ENCODE assay signal across 8 cellular contexts in the genomic region with DNA sequence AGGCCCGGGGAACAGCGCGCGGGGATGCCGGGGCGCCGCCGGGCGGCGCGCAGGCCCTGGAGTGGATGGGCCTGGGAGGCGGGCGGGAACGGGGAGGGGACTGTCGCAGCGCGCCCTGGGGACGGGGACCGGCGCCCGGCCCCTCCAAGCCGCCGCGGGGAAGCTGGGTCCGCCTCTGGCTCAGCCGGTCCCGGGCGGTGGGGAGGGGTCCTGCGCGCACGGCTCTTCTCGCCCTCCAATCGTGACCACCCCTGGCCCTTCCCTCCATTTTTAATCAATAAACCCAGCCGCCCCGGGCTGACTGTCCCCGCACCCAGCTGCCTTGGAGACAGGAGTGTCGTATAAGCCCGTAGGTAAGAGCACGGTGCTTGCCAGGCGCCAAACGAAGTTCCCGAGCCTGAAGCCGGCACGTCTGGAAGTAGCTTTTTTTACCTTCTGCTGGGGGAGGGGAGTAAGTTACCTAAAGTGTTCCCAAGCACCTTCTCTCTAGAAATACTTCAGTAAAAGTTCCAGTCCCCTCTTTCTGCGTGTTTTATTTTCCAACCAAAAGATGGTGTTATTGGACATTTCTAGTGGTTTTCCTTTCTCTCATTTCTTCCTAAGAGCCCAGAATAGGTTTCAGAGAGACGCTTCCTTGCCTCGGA. TPM values are rescaled to one million over a fixed set of nuclear protein-coding genes. Genes with fewer than 3 reads are reported as not detected.
DNase-seq lines count a peak whose midpoint lies in the region; ATAC-seq and TF ChIP-seq lines count a peak whose summit lies in the region.

No MANE protein-coding gene starts in this region.

- H3K4me3 Mint-ChIP-seq in naive thymus-derived CD4-positive, alpha-beta T cell = peak overlapping the region; percentile 82 to 92 (median 89)

- no peak for TF ChIP-seq CTCF in esophagus squamous epithelium (IDR thresholded peaks at IDR 0.05)

- intact Hi-C loops in Right ventricle myocardium inferior (cut with DNase I) = loop anchor here (2.0 to 5.0 kb wide), 2 partner anchors 54 to 76 kb away; partner anchors contain the start of genes PSMA7 and SS18L1
- intact Hi-C loops in cardiac septum (cut with DNase I) = loop anchor here (2.0 kb wide), 1 partner anchor 56 kb away; the partner anchor contains the start of gene LSM14B
- intact Hi-C loops in esophagus squamous epithelium (cut with DNase I) = loop anchor here (5.0 kb wide), 1 partner anchor 56 kb away; the partner anchor contains the start of gene LSM14B
- intact Hi-C loops in naive thymus-derived CD4-positive, alpha-beta T cell (cut with micrococcal nuclease) = loop anchor here (1.0 to 10.0 kb wide), 12 partner anchors 56 to 340 kb away; partner anchors contain the start of genes ADRM1 (in 2 of the 2), LSM14B (in 2 of the 2), PSMA7 (in 2 of the 2) and SS18L1 (in 2 of the 2)

- no peaks in the 10 kb centered on the region for H3K27me3 ChIP-seq in esophagus squamous epithelium
- no peaks in the 10 kb centered on the region for H3K27me3 ChIP-seq in naive thymus-derived CD4-positive, alpha-beta T cell (ENCODE audit: control insufficient read depth in 2 of 2, insufficient read depth in 2 of 2, low read length in 2 of 2)

- CTCF ChIA-PET in naive thymus-derived CD4-positive, alpha-beta T cell (lab: Charles Lee) = interaction anchor here (1.7 to 2.8 kb wide), 2 partner anchors 55 to 69 kb away, joined by 12 to 14 read pairs; no protein-coding TSS in a partner anchor

- H3K27me3 Mint-ChIP-seq in naive thymus-derived CD4-positive, alpha-beta T cell = peaks cover 0 to 4% (median 0%) of the 10 kb centered on the region in 5 donors

- peaks cover 0 to 8% (median 0%) of the 10 kb centered on the region in 11 donors for H3K9me3 Mint-ChIP-seq in naive thymus-derived CD4-positive, alpha-beta T cell

- H3K27ac Mint-ChIP-seq in naive thymus-derived CD4-positive, alpha-beta T cell = peak overlapping the region; percentile 89 to 97 (median 93)

- no peaks in the 10 kb centered on the region for H3K36me3 ChIP-seq in esophagus squamous epithelium
- no peaks in the 10 kb centered on the region for H3K36me3 ChIP-seq in naive thymus-derived CD4-positive, alpha-beta T cell (ENCODE audit: control insufficient read depth in 2 of 3, insufficient read depth in 3 of 3, low read length in 3 of 3)

- ATAC-seq in Right ventricle myocardium inferior (peak; percentile 53), HG03066 (IDR thresholded peaks at IDR 0.05; ENCODE audit: low read depth, unreplicated experiment) (peak; percentile 30)
- peak; percentile 16 for ATAC-seq in naive thymus-derived CD4-positive, alpha-beta T cell

- peak overlapping the region; percentile 65 to 87 (median 79) for H3K4me3 ChIP-seq in esophagus squamous epithelium
- peak overlapping the region; percentile 64 for H3K4me3 ChIP-seq in naive thymus-derived CD4-positive, alpha-beta T cell (ENCODE audit: low read length)

- H3K4me1 ChIP-seq in esophagus squamous epithelium = peaks cover 15 to 47% (median 25%) of the 10 kb centered on the region in 3 donors
- H3K4me1 ChIP-seq in naive thymus-derived CD4-positive, alpha-beta T cell (ENCODE audit: control insufficient read depth in 2 of 2, insufficient read depth in 2 of 2, low read length in 2 of 2) = peaks cover 23 to 29% of the 10 kb centered on the region in 2 donors

- 0 to 2% methylated on average over 20 to 25 of the region's 47 CpGs for WGBS in esophagus squamous epithelium, 2 donors

- TF ChIP-seq POLR2A in esophagus squamous epithelium (IDR thresholded peaks at IDR 0.05) = no peak

- peaks cover 24 to 50% (median 44%) of the 10 kb centered on the region in 7 donors for H3K4me1 Mint-ChIP-seq in naive thymus-derived CD4-positive, alpha-beta T cell

- POLR2A ChIA-PET in naive thymus-derived CD4-positive, alpha-beta T cell (lab: Charles Lee) = interaction anchor here (0.7 to 5.2 kb wide), 18 partner anchors 11 to 341 kb away, joined by 3 to 109 read pairs (median 6); partner anchors contain the start of genes ADRM1, LSM14B, MTG2 and PSMA7

- DNase-seq in Right ventricle myocardium inferior (ENCODE audit: missing footprints) (peak; percentile 78), cardiac septum (ENCODE audit: low spot score) (no peak), NCI-H345 (lab: John Stamatoyannopoulos, UW) (peak; percentile 80), esophagus squamous epithelium (lab: John Stamatoyannopoulos, UW) (no peak), substantia nigra (lab: John Stamatoyannopoulos, UW) (peak in 25 of 49 donors; percentile 16 to 83 (median 45))
- DNase-seq in activated CD8-positive, alpha-beta memory T cell treated with anti-CD3 and anti-CD28 coated beads, Interleukin-2, amount 50 U/mL, for 48 hours = peak; percentile 76
- DNase-seq in naive thymus-derived CD4-positive, alpha-beta T cell = peak in 6 of 9 donors; percentile 34 to 55 (median 46)

- peak overlapping the region; percentile 80 to 99 (median 96) for H3K27ac ChIP-seq in esophagus squamous epithelium
- H3K27ac ChIP-seq in naive thymus-derived CD4-positive, alpha-beta T cell (ENCODE audit: low read depth, low read length) = peak overlapping the region; percentile 78
- H3K27ac ChIP-seq in substantia nigra (ENCODE audit: low read depth, low read length, poor library complexity, severe bottlenecking) = peak overlapping the region; percentile 75

- H3K9me3 ChIP-seq in esophagus squamous epithelium = no peaks in the 10 kb centered on the region
- no peaks in the 10 kb centered on the region for H3K9me3 ChIP-seq in naive thymus-derived CD4-positive, alpha-beta T cell (ENCODE audit: control insufficient read depth in 2 of 3, low read length in 3 of 3)

- H3K36me3 Mint-ChIP-seq in naive thymus-derived CD4-positive, alpha-beta T cell = peaks cover 0 to 9% (median 1%) of the 10 kb centered on the region in 5 donors

RNA-seq across cellular contexts. Expression of gene TAF4, which starts 0.8 kb away (rescaled TPM):
- total RNA-seq in Right ventricle myocardium inferior (10.7 TPM), cardiac septum (13.6 TPM), esophagus squamous epithelium (10 to 100 TPM in 3 of 4 donors, 1 to 10 TPM in 1; 4.9 to 16.5 (median 14.4) TPM)
- total RNA-seq in naive thymus-derived CD4-positive, alpha-beta T cell = 10 to 100 TPM; 19.8 to 43.7 (median 23.7) TPM
- polyA plus RNA-seq in naive thymus-derived CD4-positive, alpha-beta T cell = 1 to 10 TPM in 1 of 2 donors, under 1 TPM in 1; 0.74 to 2.3 TPM

RNA-seq across cellular contexts. Expression of gene LSM14B, which starts 55.8 kb away (rescaled TPM):
- total RNA-seq in Right ventricle myocardium inferior = 55.2 TPM
- total RNA-seq in cardiac septum = 51.0 TPM
- 10 to 100 TPM; 18.1 to 30.5 (median 21.7) TPM for total RNA-seq in esophagus squamous epithelium
- 10 to 100 TPM; 39.5 to 61.5 (median 41.9) TPM for total RNA-seq in naive thymus-derived CD4-positive, alpha-beta T cell
- polyA plus RNA-seq in naive thymus-derived CD4-positive, alpha-beta T cell = 1 to 10 TPM; 1.4 to 1.9 TPM

Comparison
In these comparisons a context has a peak if more than half of its experiments do, and no peak if none do; other contexts are left out.
1. DNase-seq: peak in Right ventricle myocardium inferior (single experiment), NCI-H345 (single experiment), activated CD8-positive, alpha-beta memory T cell treated with anti-CD3 and anti-CD28 coated beads, Interleukin-2, amount 50 U/mL, for 48 hours (single experiment), naive thymus-derived CD4-positive, alpha-beta T cell (6 of 9) and substantia nigra (25 of 49); none in cardiac septum (single experiment) and esophagus squamous epithelium (single experiment).
2. Peak in every context shown above with its lines, with median percentiles within 50 percentile points of each other: ATAC-seq and H3K27ac ChIP-seq.